16 cellular contexts compared by ENCODE assay signal in genomic region chr2:70188460-70188859, GRCh38. TPM values are rescaled to one million over a fixed set of nuclear protein-coding genes. Genes with fewer than 3 reads are reported as not detected.
DNase-seq lines count a peak whose midpoint lies in the region; ATAC-seq and TF ChIP-seq lines count a peak whose summit lies in the region.
"Had no signal": no experiment of that assay in that cellular context is flagged by ENCODE, and none has a peak within 500 bp of the region (broad histone marks: within the 10 kb centered on the region; RNA-seq: fewer than 3 reads in every experiment).

No MANE protein-coding gene starts in this region.

- H3K9me3 ChIP-seq in ovary: no peaks in the 10 kb centered on the region
- H3K9me3 ChIP-seq: esophagus muscularis mucosa, pancreas, tibial nerve had no signal

- no peaks in the 10 kb centered on the region for H3K4me1 ChIP-seq in ovary (ENCODE audit: insufficient read depth)

- no peak for TF ChIP-seq EP300 in ovary (IDR thresholded peaks at IDR 0.05)

- no peaks in the 10 kb centered on the region for H3K36me3 ChIP-seq in ovary
- H3K36me3 ChIP-seq: esophagus muscularis mucosa, pancreas, tibial nerve had no signal

- CTCF ChIA-PET in activated naive CD4-positive, alpha-beta T cell treated with anti-CD3 and anti-CD28 coated beads, Interleukin-2, amount 10 ng/mL, durations not matched to agents 7 days and 5 days (lab: Charles Lee): no interaction called here
- CTCF ChIA-PET in activated CD8-positive, alpha-beta T cell treated with anti-CD3 and anti-CD28 coated beads, Interleukin-2, amount 10 ng/mL, durations not matched to agents 7 days and 5 days (lab: Charles Lee): interaction anchor here (1.1 to 1.5 kb wide), 2 partner anchors 45 to 117 kb away, joined by 3 read pairs; no protein-coding TSS in a partner anchor

- peaks cover 21% of the 10 kb centered on the region for H3K4me1 Mint-ChIP-seq in activated naive CD4-positive, alpha-beta T cell treated with anti-CD3 and anti-CD28 coated beads, Interleukin-2, amount 10 ng/mL, durations not matched to agents 7 days and 5 days
- H3K4me1 Mint-ChIP-seq in activated CD8-positive, alpha-beta T cell treated with anti-CD3 and anti-CD28 coated beads, Interleukin-2, amount 10 ng/mL, durations not matched to agents 7 days and 5 days (ENCODE audit: low read depth): peaks cover 21% of the 10 kb centered on the region
- H3K4me1 Mint-ChIP-seq in immature natural killer cell: peaks cover 19 to 20% of the 10 kb centered on the region in 2 donors
- H3K4me1 Mint-ChIP-seq in type B pancreatic cell (ENCODE audit: unreplicated experiment): peaks cover 15% of the 10 kb centered on the region

- no peaks in the 10 kb centered on the region for H3K27me3 Mint-ChIP-seq in activated naive CD4-positive, alpha-beta T cell treated with anti-CD3 and anti-CD28 coated beads, Interleukin-2, amount 10 ng/mL, durations not matched to agents 7 days and 5 days
- H3K27me3 Mint-ChIP-seq in activated CD8-positive, alpha-beta T cell treated with anti-CD3 and anti-CD28 coated beads, Interleukin-2, amount 10 ng/mL, durations not matched to agents 7 days and 5 days (ENCODE audit: low read depth): no peaks in the 10 kb centered on the region
- peaks cover 2 to 14% (median 7%) of the 10 kb centered on the region in 3 donors for H3K27me3 Mint-ChIP-seq in immature natural killer cell (ENCODE audit: low read depth in 3 of 3)
- no peaks in the 10 kb centered on the region for H3K27me3 Mint-ChIP-seq in type B pancreatic cell
- H3K27me3 Mint-ChIP-seq: activated naive CD8-positive, alpha-beta T cell treated with anti-CD3 and anti-CD28 coated beads, Interleukin-2, amount 10 ng/mL, durations not matched to agents 7 days and 5 days had no signal

- no peak for DNase-seq in activated naive CD4-positive, alpha-beta T cell treated with anti-CD3 and anti-CD28 coated beads, Interleukin-2, amount 10 ng/mL, durations not matched to agents 7 days and 5 days
- no peak for DNase-seq in activated naive CD4-positive, alpha-beta T cell (lab: John Stamatoyannopoulos, UW)
- DNase-seq in activated CD8-positive, alpha-beta T cell treated with anti-CD3 and anti-CD28 coated beads, Interleukin-2, amount 10 ng/mL, durations not matched to agents 7 days and 5 days: no peak
- DNase-seq in immature natural killer cell: no peak
- DNase-seq in type B pancreatic cell (ENCODE audit: extremely low spot score, unreplicated experiment): no peak
- DNase-seq in ovary: no peak
- DNase-seq in dedifferentiated amniotic fluid mesenchymal stem cell (ENCODE audit: extremely low spot score): no peak
- DNase-seq: activated naive CD8-positive, alpha-beta T cell treated with anti-CD3 and anti-CD28 coated beads, Interleukin-2, amount 10 ng/mL, durations not matched to agents 7 days and 5 days; KG1; NCI-H1694; NCI-H69; pancreas; T1000 had no signal

- TF ChIP-seq CTCF in type B pancreatic cell (conservative IDR thresholded peaks at IDR 0.05) (no peak), ovary (IDR thresholded peaks at IDR 0.05) (no peak)

- intact Hi-C loops in ovary (cut with DNase I): no loop called here

- no peaks in the 10 kb centered on the region for H3K27me3 ChIP-seq in ovary
- H3K27me3 ChIP-seq: esophagus muscularis mucosa, pancreas, tibial nerve had no signal

- 77 to 85% (median 79%) methylated on average over 5 of the region's 5 CpGs for WGBS in ovary, 3 donors

- POLR2A ChIA-PET in activated CD8-positive, alpha-beta T cell treated with anti-CD3 and anti-CD28 coated beads, Interleukin-2, amount 10 ng/mL, durations not matched to agents 7 days and 5 days (lab: Charles Lee): no interaction called here

- H3K9me3 Mint-ChIP-seq in activated naive CD4-positive, alpha-beta T cell treated with anti-CD3 and anti-CD28 coated beads, Interleukin-2, amount 10 ng/mL, durations not matched to agents 7 days and 5 days: no peaks in the 10 kb centered on the region
- H3K9me3 Mint-ChIP-seq in activated CD8-positive, alpha-beta T cell treated with anti-CD3 and anti-CD28 coated beads, Interleukin-2, amount 10 ng/mL, durations not matched to agents 7 days and 5 days (ENCODE audit: insufficient read depth): no peaks in the 10 kb centered on the region
- H3K9me3 Mint-ChIP-seq in immature natural killer cell (no peaks in the 10 kb centered on the region), type B pancreatic cell (no peaks in the 10 kb centered on the region)
- H3K9me3 Mint-ChIP-seq: activated naive CD8-positive, alpha-beta T cell treated with anti-CD3 and anti-CD28 coated beads, Interleukin-2, amount 10 ng/mL, durations not matched to agents 7 days and 5 days had no signal

- H3K4me3 ChIP-seq in ovary: no peak overlapping the region
- H3K4me3 ChIP-seq: esophagus muscularis mucosa, pancreas, tibial nerve had no signal

- no peak for TF ChIP-seq POLR2A in ovary (IDR thresholded peaks at IDR 0.05)

- peaks cover 4% of the 10 kb centered on the region for H3K36me3 Mint-ChIP-seq in activated naive CD4-positive, alpha-beta T cell treated with anti-CD3 and anti-CD28 coated beads, Interleukin-2, amount 10 ng/mL, durations not matched to agents 7 days and 5 days
- H3K36me3 Mint-ChIP-seq in activated CD8-positive, alpha-beta T cell treated with anti-CD3 and anti-CD28 coated beads, Interleukin-2, amount 10 ng/mL, durations not matched to agents 7 days and 5 days (ENCODE audit: low read depth): peaks cover 9% of the 10 kb centered on the region
- H3K36me3 Mint-ChIP-seq in immature natural killer cell (no peaks in the 10 kb centered on the region), type B pancreatic cell (no peaks in the 10 kb centered on the region)
- H3K36me3 Mint-ChIP-seq: activated naive CD8-positive, alpha-beta T cell treated with anti-CD3 and anti-CD28 coated beads, Interleukin-2, amount 10 ng/mL, durations not matched to agents 7 days and 5 days had no signal

- no peak for ATAC-seq in activated CD8-positive, alpha-beta T cell treated with anti-CD3 and anti-CD28 coated beads, Interleukin-2, amount 10 ng/mL, durations not matched to agents 7 days and 5 days
- no peak for ATAC-seq in HG02970 (IDR thresholded peaks at IDR 0.05; ENCODE audit: low FRiP score, unreplicated experiment)
- ATAC-seq: pancreas had no signal

- peak overlapping the region; percentile 26 for H3K4me3 Mint-ChIP-seq in activated naive CD4-positive, alpha-beta T cell treated with anti-CD3 and anti-CD28 coated beads, Interleukin-2, amount 10 ng/mL, durations not matched to agents 7 days and 5 days
- peak overlapping the region; percentile 19 for H3K4me3 Mint-ChIP-seq in activated CD8-positive, alpha-beta T cell treated with anti-CD3 and anti-CD28 coated beads, Interleukin-2, amount 10 ng/mL, durations not matched to agents 7 days and 5 days
- H3K4me3 Mint-ChIP-seq in immature natural killer cell (peak overlapping the region in 3 of 5 donors; percentile 15 to 25 (median 19)), type B pancreatic cell (peak overlapping the region; percentile 63)
- H3K4me3 Mint-ChIP-seq: activated naive CD8-positive, alpha-beta T cell treated with anti-CD3 and anti-CD28 coated beads, Interleukin-2, amount 10 ng/mL, durations not matched to agents 7 days and 5 days had no signal

- peak overlapping the region; percentile 2 for H3K27ac Mint-ChIP-seq in activated naive CD4-positive, alpha-beta T cell treated with anti-CD3 and anti-CD28 coated beads, Interleukin-2, amount 10 ng/mL, durations not matched to agents 7 days and 5 days
- peak overlapping the region; percentile 53 for H3K27ac Mint-ChIP-seq in activated CD8-positive, alpha-beta T cell treated with anti-CD3 and anti-CD28 coated beads, Interleukin-2, amount 10 ng/mL, durations not matched to agents 7 days and 5 days
- H3K27ac Mint-ChIP-seq in immature natural killer cell (peak overlapping the region in 3 of 6 donors; percentile 23 to 41 (median 37)), type B pancreatic cell (peak overlapping the region; percentile 39)
- H3K27ac Mint-ChIP-seq: activated naive CD8-positive, alpha-beta T cell treated with anti-CD3 and anti-CD28 coated beads, Interleukin-2, amount 10 ng/mL, durations not matched to agents 7 days and 5 days had no signal

- H3K27ac ChIP-seq in ovary: no peak overlapping the region
- H3K27ac ChIP-seq: esophagus muscularis mucosa, pancreas, tibial nerve had no signal

RNA-seq across cellular contexts. Expression of gene C2orf42, which starts 2.4 kb away (rescaled TPM):
- 10 to 100 TPM; 23.0 to 29.4 TPM for total RNA-seq in activated CD8-positive, alpha-beta T cell treated with anti-CD3 and anti-CD28 coated beads, Interleukin-2, amount 10 ng/mL, durations not matched to agents 7 days and 5 days
- polyA plus RNA-seq in immature natural killer cell: 10 to 100 TPM; 12.8 to 36.8 (median 19.7) TPM
- total RNA-seq in type B pancreatic cell (ENCODE audit: low replicate concordance): 15.5 and 18.8 TPM in 2 replicates
- total RNA-seq in ovary: 10 to 100 TPM; 13.9 to 26.1 (median 22.3) TPM
- polyA plus RNA-seq in ovary: 10 to 100 TPM in 1 of 2 donors, 1 to 10 TPM in 1; 8.3 to 16.4 TPM

RNA-seq across cellular contexts. Expression of gene TIA1, which starts 60.0 kb away (rescaled TPM):
- total RNA-seq in activated CD8-positive, alpha-beta T cell treated with anti-CD3 and anti-CD28 coated beads, Interleukin-2, amount 10 ng/mL, durations not matched to agents 7 days and 5 days: 100 to 1,000 TPM; 119 to 125 TPM
- 10 to 100 TPM; 37.1 to 64.3 (median 46.4) TPM for polyA plus RNA-seq in immature natural killer cell
- total RNA-seq in type B pancreatic cell (ENCODE audit: low replicate concordance): 176 and 300 TPM in 2 replicates
- total RNA-seq in ovary: 100 to 1,000 TPM in 6 of 7 donors, 10 to 100 TPM in 1; 99.6 to 143 (median 134) TPM
- polyA plus RNA-seq in ovary: 10 to 100 TPM; 89.0 to 98.1 TPM
